In genomic region chr2:55231546-55232083, GRCh38 we compare ENCODE assay signal across 8 cellular contexts. TPM values are rescaled to one million over a fixed set of nuclear protein-coding genes. Genes with fewer than 3 reads are reported as not detected.
DNase-seq lines count a peak whose midpoint lies in the region; ATAC-seq, FAIRE-seq and TF ChIP-seq lines count a peak whose summit lies in the region.

No MANE protein-coding gene starts in this region.

- H3K79me1 ChIP-seq in H1 (ENCODE audit: low read depth, low read length): peaks cover 8% of the 10 kb centered on the region

- H2BK12ac ChIP-seq in H1 (ENCODE audit: low read depth, low read length): no peak overlapping the region

- no peaks in the 10 kb centered on the region for H3K27me3 ChIP-seq in H1 (replicated peaks in 1 of 4; ENCODE audit: control insufficient read depth in 3 of 4, extremely low read depth in 1 of 4, insufficient read depth in 3 of 4, low read length in 3 of 4)

- no peaks in the 10 kb centered on the region for H3K9me3 Mint-ChIP-seq in activated naive CD4-positive, alpha-beta T cell treated with anti-CD3 and anti-CD28 coated beads, Interleukin-2, amount 10 ng/mL, durations not matched to agents 7 days and 5 days
- peaks cover 0 to 5% (median 0%) of the 10 kb centered on the region in 7 donors for H3K9me3 Mint-ChIP-seq in naive B cell

- H2BK120ac ChIP-seq in H1 (replicated peaks; ENCODE audit: low read depth, low read length): no peak overlapping the region

- FAIRE-seq in H1 (lab: Jason Lieb, UNC): no peak

- H3K9me3 ChIP-seq in H1 (ENCODE audit: insufficient read depth in 2 of 2, low read depth in 1 of 2, low read length in 1 of 2): no peaks in the 10 kb centered on the region

- peak overlapping the region; percentile 88 for H2AFZ ChIP-seq in H1 (ENCODE audit: low read length)

- TF ChIP-seq RAD21 in H1 (IDR thresholded peaks at IDR 0.05 in 1 of 2, conservative IDR thresholded peaks at IDR 0.05 in 1 of 2; ENCODE audit: low read depth in 2 of 2, low read length in 2 of 2): no peak

- H3K4ac ChIP-seq in H1 (replicated peaks; ENCODE audit: insufficient read length, low read depth, low read length): peak overlapping the region; percentile 54

- H3K14ac ChIP-seq in H1 (ENCODE audit: insufficient read length): no peak overlapping the region

- no peak for ATAC-seq in naive B cell (ENCODE audit: low read depth in 2 of 2)
- ATAC-seq in GM21723 (IDR thresholded peaks at IDR 0.05; ENCODE audit: unreplicated experiment): no peak

- peak overlapping the region; percentile 21 for H3K56ac ChIP-seq in H1 (replicated peaks; ENCODE audit: insufficient read length, low read depth, low read length)

- H4K8ac ChIP-seq in H1 (ENCODE audit: extremely low read depth, insufficient read depth, low read length): peak overlapping the region; percentile 57; the same call in 1 of the 2 replicates

- no peak for TF ChIP-seq CTCF in H1 (IDR thresholded peaks at IDR 0.05; ENCODE audit: control extremely low read depth in 1 of 3, insufficient read depth in 1 of 3, low read depth in 1 of 3, low read length in 3 of 3)

- TF ChIP-seq POLR2A in H1 (IDR thresholded peaks at IDR 0.05; ENCODE audit: control extremely low read depth in 1 of 2, low read depth in 2 of 2, low read length in 2 of 2): peak in 1 of 2 experiments; percentile 35; a peak in 2 of 3 replicates

- no peak overlapping the region for H3K23ac ChIP-seq in H1 (ENCODE audit: insufficient read length)

- H4K20me1 ChIP-seq in H1 (replicated peaks in 1 of 2; ENCODE audit: control insufficient read depth in 1 of 2, insufficient read depth in 2 of 2, low read length in 2 of 2): peaks cover 0 to 8% of the 10 kb centered on the region in 2 experiments

- peak overlapping the region; percentile 94 to 99 (median 96) for H3K4me3 ChIP-seq in H1 (ENCODE audit: extremely low read depth in 1 of 4, insufficient read depth in 2 of 4, low read depth in 3 of 4, low read length in 4 of 4)

- peaks cover 60% of the 10 kb centered on the region for H3K36me3 Mint-ChIP-seq in activated naive CD4-positive, alpha-beta T cell treated with anti-CD3 and anti-CD28 coated beads, Interleukin-2, amount 10 ng/mL, durations not matched to agents 7 days and 5 days
- H3K36me3 Mint-ChIP-seq in naive B cell: peaks cover 5 to 8% of the 10 kb centered on the region in 2 donors

- H3K9ac ChIP-seq in H1 (replicated peaks in 1 of 4; ENCODE audit: extremely low read depth in 1 of 4, low read depth in 3 of 4, low read length in 3 of 4): peak overlapping the region; percentile 68 to 95 (median 84)

- no peak for DNase-seq in activated naive CD4-positive, alpha-beta T cell treated with anti-CD3 and anti-CD28 coated beads, Interleukin-2, amount 10 ng/mL, durations not matched to agents 7 days and 5 days
- DNase-seq in activated naive CD4-positive, alpha-beta T cell treated with Interleukin-2 at 50 U/mL for 16 hours: no peak
- DNase-seq in RKO (ENCODE audit: low spot score): peak; percentile 55
- no peak for DNase-seq in H1 (ENCODE audit: low read depth in 1 of 2, low spot score in 2 of 2)
- DNase-seq in naive B cell: no peak
- no peak for DNase-seq in NCI-H2171 treated with DMSO at 0.1 percent for 48 hours (lab: John Stamatoyannopoulos, UW)
- DNase-seq in NCI-H524 treated with DMSO at 0.1 percent for 48 hours (lab: John Stamatoyannopoulos, UW): no peak

- peak overlapping the region; percentile 94 for H3K27ac Mint-ChIP-seq in activated naive CD4-positive, alpha-beta T cell treated with anti-CD3 and anti-CD28 coated beads, Interleukin-2, amount 10 ng/mL, durations not matched to agents 7 days and 5 days
- H3K27ac Mint-ChIP-seq in naive B cell: peak overlapping the region; percentile 98 to 99 (median 99)

- H3K4me2 ChIP-seq in H1 (ENCODE audit: insufficient read depth in 1 of 2, low read depth in 2 of 2, low read length in 2 of 2): peak overlapping the region; percentile 72 to 74

- no peak overlapping the region for H2AK5ac ChIP-seq in H1 (ENCODE audit: low read depth, low read length)

- no peak overlapping the region for H2BK20ac ChIP-seq in H1 (ENCODE audit: low read length)

- peak overlapping the region; percentile 85; the same call in 1 of the 2 replicates for H3K18ac ChIP-seq in H1 (ENCODE audit: extremely low read depth, low read length)

- H3K36me3 ChIP-seq in H1 (ENCODE audit: control insufficient read depth in 2 of 4, insufficient read depth in 4 of 4, low read length in 3 of 4): peaks cover 20 to 35% (median 30%) of the 10 kb centered on the region in 4 experiments

- peaks cover 74% of the 10 kb centered on the region for H3K4me1 Mint-ChIP-seq in activated naive CD4-positive, alpha-beta T cell treated with anti-CD3 and anti-CD28 coated beads, Interleukin-2, amount 10 ng/mL, durations not matched to agents 7 days and 5 days
- H3K4me1 Mint-ChIP-seq in naive B cell: peaks cover 41 to 67% (median 62%) of the 10 kb centered on the region in 3 donors

- WGBS in H1 (ENCODE audit: extremely low coverage in 1 of 2, insufficient coverage in 1 of 2, insufficient read length in 1 of 2, insufficient replicate concordance in 2 of 2, low coverage in 1 of 2, low lambda C conversion rate in 2 of 2, missing lambda C conversion rate in 1 of 2), 2 experiments: 10% methylated on average over 13 of the region's 13 CpGs; no CpG with 5 or more reads in 1 of the 2 experiments

- H4K5ac ChIP-seq in H1 (ENCODE audit: insufficient read length, low read depth, low read length): peak overlapping the region; percentile 93

- H3K23me2 ChIP-seq in H1 (ENCODE audit: low read depth, low read length): peaks cover 6% of the 10 kb centered on the region

- H2BK15ac ChIP-seq in H1 (ENCODE audit: low read length): no peak overlapping the region

- peak overlapping the region; percentile 99 for H3K4me3 Mint-ChIP-seq in activated naive CD4-positive, alpha-beta T cell treated with anti-CD3 and anti-CD28 coated beads, Interleukin-2, amount 10 ng/mL, durations not matched to agents 7 days and 5 days
- peak overlapping the region; percentile 91 to 100 (median 100) for H3K4me3 Mint-ChIP-seq in naive B cell

- peak overlapping the region; percentile 97 for H3K27ac ChIP-seq in H1 (ENCODE audit: low read depth, low read length)

- POLR2A ChIA-PET in H1 (lab: Charles Lee; ENCODE audit: partially characterized antibody): no interaction called here

- TF ChIP-seq EP300 in H1 (IDR thresholded peaks at IDR 0.05; ENCODE audit: borderline replicate concordance in 1 of 2, low read depth in 2 of 2, low read length in 2 of 2): no peak

- peak overlapping the region; percentile 50 for H4K91ac ChIP-seq in H1 (replicated peaks; ENCODE audit: insufficient read length, low read length)

- H2BK5ac ChIP-seq in H1 (ENCODE audit: low read depth, low read length): peak overlapping the region; percentile 89

- CTCF ChIA-PET in activated naive CD4-positive, alpha-beta T cell treated with anti-CD3 and anti-CD28 coated beads, Interleukin-2, amount 10 ng/mL, durations not matched to agents 7 days and 5 days (lab: Charles Lee): no interaction called here
- CTCF ChIA-PET in H1 (lab: Charles Lee; ENCODE audit: partially characterized antibody): interaction anchor here (0.6 kb wide), 1 partner anchor 919 kb away, joined by 3 read pairs; no protein-coding TSS in a partner anchor

- peaks cover 14 to 38% of the 10 kb centered on the region in 2 experiments for H3K79me2 ChIP-seq in H1 (ENCODE audit: control insufficient read depth in 1 of 2, insufficient read depth in 2 of 2, low read length in 2 of 2)

- H3K27me3 Mint-ChIP-seq in activated naive CD4-positive, alpha-beta T cell treated with anti-CD3 and anti-CD28 coated beads, Interleukin-2, amount 10 ng/mL, durations not matched to agents 7 days and 5 days: no peaks in the 10 kb centered on the region
- no peaks in the 10 kb centered on the region for H3K27me3 Mint-ChIP-seq in naive B cell

- peaks cover 0 to 5% (median 3%) of the 10 kb centered on the region in 4 experiments; a peak in 4 of 7 replicates for H3K4me1 ChIP-seq in H1 (replicated peaks in 1 of 4; ENCODE audit: control insufficient read depth in 3 of 4, insufficient read depth in 4 of 4, low read length in 3 of 4)

TF ChIP-seq in H1, 55 proteins besides CTCF, POLR2A, EP300 and RAD21 (continues in another document):
- TF ChIP-seq EGR1 (IDR thresholded peaks at IDR 0.05; ENCODE audit: borderline replicate concordance, low read depth, low read length): no peak

RNA-seq across cellular contexts. Expression of gene CLHC1, which starts 0.5 kb away (rescaled TPM):
- total RNA-seq in H1 (2021; fragmentation: NEBNext Ultra II Directional; extraction: Animal tissue kit (Norgen Biotek cat#: 25700)): 7.2 and 10.8 TPM in 2 replicates
- polyA plus RNA-seq in H1 (2011; rRNA removed) (2.3 and 2.6 TPM in 2 replicates), naive B cell (ENCODE audit: low read depth in 6 of 6) (1 to 10 TPM in 4 of 6 donors, under 1 TPM in 1, not detected in 1; 0.90 to 3.5 (median 1.6) TPM)
- 4.0 TPM for polyA plus RNA-seq in H1 (2011; cell fraction: cytosol; rRNA removed)
- 3.5 TPM for polyA plus RNA-seq in H1 (2011; cell fraction: nucleus; rRNA removed)
- polyA plus RNA-seq in H1 (2012, experiment 1 of 2): 2.5 to 5.1 TPM (median 4.6 TPM) in 4 replicates
- polyA plus RNA-seq in H1 (2012, experiment 2 of 2): 1.2 TPM
- polyA plus RNA-seq in H1 (2013, experiment 1 of 2): 5.7 TPM
- polyA plus RNA-seq in H1 (2013, experiment 2 of 2): 5.9 TPM
- polyA minus RNA-seq in H1 (2011; rRNA and poly(A)+ RNA removed): 3.7 and 7.6 TPM in 2 replicates
- polyA minus RNA-seq in H1 (2011; cell fraction: cytosol; rRNA and poly(A)+ RNA removed): 1.8 TPM
- 8.0 TPM for polyA minus RNA-seq in H1 (2011; cell fraction: nucleus; rRNA and poly(A)+ RNA removed)

RNA-seq across cellular contexts. Expression of gene RPS27A, which starts 0.9 kb away (rescaled TPM):
- 1,427 and 1,431 TPM in 2 replicates for total RNA-seq in H1 (2021; fragmentation: NEBNext Ultra II Directional; extraction: Animal tissue kit (Norgen Biotek cat#: 25700))
- polyA plus RNA-seq in H1 (2011; rRNA removed): 908 and 1,682 TPM in 2 replicates
- 2,269 TPM for polyA plus RNA-seq in H1 (2011; cell fraction: cytosol; rRNA removed)
- polyA plus RNA-seq in H1 (2011; cell fraction: nucleus; rRNA removed): 399 TPM
- polyA plus RNA-seq in H1 (2012, experiment 1 of 2): 2,493 to 4,042 TPM (median 2,787 TPM) in 4 replicates
- 1,587 TPM for polyA plus RNA-seq in H1 (2012, experiment 2 of 2)
- polyA plus RNA-seq in H1 (2013, experiment 1 of 2): 2,465 TPM
- 2,434 TPM for polyA plus RNA-seq in H1 (2013, experiment 2 of 2)
- 305 and 345 TPM in 2 replicates for polyA minus RNA-seq in H1 (2011; rRNA and poly(A)+ RNA removed)
- polyA minus RNA-seq in H1 (2011; cell fraction: cytosol; rRNA and poly(A)+ RNA removed): 540 TPM
- 375 TPM for polyA minus RNA-seq in H1 (2011; cell fraction: nucleus; rRNA and poly(A)+ RNA removed)
- polyA plus RNA-seq in naive B cell (ENCODE audit: low read depth in 6 of 6): 1,000 to 10,000 TPM; 1,837 to 3,584 (median 3,029) TPM

RNA-seq across cellular contexts. Expression of gene MTIF2, which starts 37.4 kb away (rescaled TPM):
- 34.5 and 36.0 TPM in 2 replicates for total RNA-seq in H1 (2021; fragmentation: NEBNext Ultra II Directional; extraction: Animal tissue kit (Norgen Biotek cat#: 25700))
- polyA plus RNA-seq in H1 (2011; rRNA removed) (8.2 and 11.0 TPM in 2 replicates), naive B cell (ENCODE audit: low read depth in 6 of 6) (10 to 100 TPM in 5 of 6 donors, 1 to 10 TPM in 1; 7.3 to 23.2 (median 16.5) TPM)
- polyA plus RNA-seq in H1 (2011; cell fraction: cytosol; rRNA removed): 21.2 TPM
- 18.5 TPM for polyA plus RNA-seq in H1 (2011; cell fraction: nucleus; rRNA removed)
- polyA plus RNA-seq in H1 (2012, experiment 1 of 2): 26.8 to 36.8 TPM (median 28.2 TPM) in 4 replicates
- polyA plus RNA-seq in H1 (2012, experiment 2 of 2): 2.2 TPM
- 30.4 TPM for polyA plus RNA-seq in H1 (2013, experiment 1 of 2)
- 32.9 TPM for polyA plus RNA-seq in H1 (2013, experiment 2 of 2)
- polyA minus RNA-seq in H1 (2011; rRNA and poly(A)+ RNA removed): 33.2 and 43.0 TPM in 2 replicates
- 17.9 TPM for polyA minus RNA-seq in H1 (2011; cell fraction: cytosol; rRNA and poly(A)+ RNA removed)
- polyA minus RNA-seq in H1 (2011; cell fraction: nucleus; rRNA and poly(A)+ RNA removed): 46.1 TPM
